12 cellular contexts compared by ENCODE assay signal in the genomic region with DNA sequence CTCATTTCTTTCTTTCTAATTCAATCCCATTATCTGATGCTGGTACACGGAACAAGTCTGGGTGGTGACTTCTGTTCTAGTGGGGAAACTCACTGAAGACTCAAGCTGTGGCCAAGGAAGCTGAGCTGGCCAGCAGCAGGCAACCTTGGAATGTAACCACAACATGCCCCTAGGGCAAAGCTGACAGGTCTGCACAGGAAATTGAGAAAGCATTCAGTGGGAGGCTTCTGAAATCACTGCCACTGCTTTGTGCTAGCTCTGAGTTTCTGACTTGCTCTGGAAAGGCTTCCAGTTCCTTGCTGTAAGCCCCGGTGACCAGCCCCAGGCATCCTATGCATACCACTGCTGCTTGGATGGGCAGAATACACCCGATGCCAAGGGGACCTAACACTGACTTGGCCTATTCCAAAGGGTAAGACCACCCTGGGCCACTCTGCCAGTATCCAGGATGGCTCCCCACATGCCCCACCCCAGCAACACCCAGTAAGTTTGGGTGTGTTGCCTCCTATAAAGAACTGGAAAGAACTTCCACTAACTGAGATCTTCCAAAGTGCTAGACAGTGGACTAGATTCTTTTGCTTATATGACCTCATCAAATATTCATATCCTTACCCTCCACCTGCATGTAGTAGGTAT.
DNase-seq lines count a peak whose midpoint lies in the region; ATAC-seq and TF ChIP-seq lines count a peak whose summit lies in the region.
"Had no signal": no experiment of that assay in that cellular context is flagged by ENCODE, and none has a peak within 500 bp of the region (broad histone marks: within the 10 kb centered on the region; RNA-seq: fewer than 3 reads in every experiment).

No MANE protein-coding gene starts in this region.

- no peak for TF ChIP-seq CTCF in fibroblast of the aortic adventitia (IDR thresholded peaks at IDR 0.05; ENCODE audit: insufficient read depth, low read length)

- no peak for ATAC-seq in GM18861 (IDR thresholded peaks at IDR 0.05; ENCODE audit: unreplicated experiment)
- ATAC-seq: activated CD8-positive, alpha-beta T cell treated with anti-CD3 and anti-CD28 coated beads, Interleukin-2, amount 10 ng/mL, durations not matched to agents 7 days and 5 days had no signal

- in situ Hi-C loops in SK-MEL-5 (cut with HindIII; ENCODE audit: low pct_unique_long_range_greater_than_20kb, low sequenced_read_pairs), result no loop called here

- H3K4me3 ChIP-seq in fibroblast of the aortic adventitia (ENCODE audit: low read depth, low read length), result no peak overlapping the region
- H3K4me3 ChIP-seq: uterus had no signal

- peak; percentile 6 for DNase-seq in GOT3 (lab: John Stamatoyannopoulos, UW)
- peak; percentile 73 for DNase-seq in SK-MEL-5 (ENCODE audit: low read depth, low spot score)
- DNase-seq in fibroblast of the aortic adventitia (ENCODE audit: low read depth), result peak; percentile 92
- DNase-seq in smooth muscle cell of the brain vasculature (ENCODE audit: low read depth, low spot score), result peak; percentile 55
- DNase-seq in DMS 273 (lab: John Stamatoyannopoulos, UW; ENCODE audit: unreplicated experiment), result no peak
- DNase-seq in superior temporal gyrus (ENCODE audit: extremely low spot score), result no peak
- no peak for DNase-seq in T-helper 1 cell
- DNase-seq: activated CD8-positive, alpha-beta T cell treated with anti-CD3 and anti-CD28 coated beads, Interleukin-2, amount 10 ng/mL, durations not matched to agents 7 days and 5 days; KBM-7; stimulated activated CD4-positive, alpha-beta T cell treated with anti-CD3 and anti-CD28 coated beads, Interleukin-4, amount 100 ng/mL, for 4 hours; uterus had no signal

Comparison
In these comparisons a context has a peak if more than half of its experiments do, and no peak if none do; other contexts are left out.
1. DNase-seq: peak in GOT3 (single experiment), SK-MEL-5 (single experiment), fibroblast of the aortic adventitia (single experiment) and smooth muscle cell of the brain vasculature (single experiment); none in DMS 273 (single experiment), superior temporal gyrus (single experiment) and T-helper 1 cell (0 of 5).